ENCODE assay signal across 31 cellular contexts in genomic region chr5:63916786-63917185, GRCh38. TPM values are rescaled to one million over a fixed set of nuclear protein-coding genes. Genes with fewer than 3 reads are reported as not detected.
DNase-seq lines count a peak whose midpoint lies in the region; ATAC-seq and TF ChIP-seq lines count a peak whose summit lies in the region.
"Had no signal": no experiment of that assay in that cellular context is flagged by ENCODE, and none has a peak within 500 bp of the region (broad histone marks: within the 10 kb centered on the region; RNA-seq: fewer than 3 reads in every experiment).

No MANE protein-coding gene starts in this region.

- no peak overlapping the region for H3K4me2 ChIP-seq in trophoblast cell (ENCODE audit: low read length)

- no peak overlapping the region for H3K23ac ChIP-seq in trophoblast cell (ENCODE audit: low read length)

- H4K8ac ChIP-seq in trophoblast cell (ENCODE audit: low read depth, low read length), result no peak overlapping the region

- no peak overlapping the region for H4K12ac ChIP-seq in trophoblast cell (ENCODE audit: low read depth, low read length)

- H3K9ac ChIP-seq in trophoblast cell (ENCODE audit: low read length), result no peak overlapping the region

- no peaks in the 10 kb centered on the region for H3K79me1 ChIP-seq in trophoblast cell (ENCODE audit: low read length)

- no peak overlapping the region for H3K4me3 ChIP-seq in choroid plexus epithelial cell (ENCODE audit: low read depth, low read length)
- no peak overlapping the region for H3K4me3 ChIP-seq in trophoblast cell (ENCODE audit: low read depth, low read length)
- H3K4me3 ChIP-seq: heart right ventricle, suprapubic skin had no signal

- no peaks in the 10 kb centered on the region for H3K36me3 ChIP-seq in trophoblast cell (ENCODE audit: control insufficient read depth in 1 of 2, insufficient read depth in 2 of 2, low read length in 2 of 2)
- H3K36me3 ChIP-seq: heart right ventricle, suprapubic skin had no signal

- TF ChIP-seq CTCF in choroid plexus epithelial cell (conservative IDR thresholded peaks at IDR 0.05; ENCODE audit: low read depth, low read length), result no peak

- H3K27ac ChIP-seq in trophoblast cell (ENCODE audit: low read depth, low read length), result no peak overlapping the region
- H3K27ac ChIP-seq: heart right ventricle, suprapubic skin had no signal

- H2AFZ ChIP-seq in trophoblast cell (ENCODE audit: insufficient read depth, low read length, poor library complexity), result no peak overlapping the region

- H4K91ac ChIP-seq in trophoblast cell (ENCODE audit: low read depth, low read length), result no peak overlapping the region

- no peaks in the 10 kb centered on the region for H3K79me2 ChIP-seq in trophoblast cell (ENCODE audit: control insufficient read depth, insufficient read depth, low read length, poor library complexity)

- H3K27me3 ChIP-seq in trophoblast cell (ENCODE audit: insufficient read depth, low read length), result no peaks in the 10 kb centered on the region
- H3K27me3 ChIP-seq: heart right ventricle, suprapubic skin had no signal

- no peak overlapping the region for H3K14ac ChIP-seq in trophoblast cell (ENCODE audit: low read length)

- H2BK12ac ChIP-seq in trophoblast cell (ENCODE audit: low read length), result no peak overlapping the region

- no peak overlapping the region for H2AK5ac ChIP-seq in trophoblast cell (ENCODE audit: low read length)

- DNase-seq in ELR (ENCODE audit: low read depth), result peak; percentile 14
- peak; percentile 7 for DNase-seq in RPMI7951 (ENCODE audit: low read depth)
- peak; percentile 0 for DNase-seq in choroid plexus epithelial cell (ENCODE audit: low read depth)
- peak; percentile 71 to 73 for DNase-seq in trophoblast cell
- DNase-seq in SKM-1 (lab: John Stamatoyannopoulos, UW; ENCODE audit: unreplicated experiment), result no peak
- no peak for DNase-seq in activated naive CD4-positive, alpha-beta T cell treated with anti-CD3 and anti-CD28 coated beads, Interleukin-2, amount 50 U/mL, for 16 hours
- DNase-seq in NCI-H1694 (lab: John Stamatoyannopoulos, UW), result no peak
- DNase-seq: ACHN; activated CD4-positive, alpha-beta T cell treated with anti-CD3 and anti-CD28 coated beads, Interleukin-2, amount 10 ng/mL, durations not matched to agents 7 days and 5 days; activated naive CD4-positive, alpha-beta T cell treated with Interleukin-2 at 50 U/mL for 16 hours; activated T-cell treated with anti-CD3 and anti-CD28 coated beads, Interleukin-2, amount 50 U/mL, for 48 hours; C1 segment of cervical spinal cord; Calu3; cerebellar nuclear complex; DND-41; heart right ventricle; KBM-7; naive thymus-derived CD4-positive, alpha-beta T cell; NCI-H146; NCI-H526; RPMI8226; stimulated activated CD4-positive, alpha-beta T cell treated with anti-CD3 and anti-CD28 coated beads, Interleukin-4, amount 100 ng/mL, for 1 hour had no signal

- no peak overlapping the region for H3K18ac ChIP-seq in trophoblast cell (ENCODE audit: low read length)

- no peak overlapping the region for H3K4ac ChIP-seq in trophoblast cell (ENCODE audit: low read depth, low read length)

- H2BK120ac ChIP-seq in trophoblast cell (ENCODE audit: insufficient read depth, low read length, poor library complexity), result no peak overlapping the region

- H3K9me3 ChIP-seq in trophoblast cell (ENCODE audit: insufficient read depth, low read depth, low read length), result no peaks in the 10 kb centered on the region
- H3K9me3 ChIP-seq: suprapubic skin had no signal

- no peak for ATAC-seq in HG03045 (IDR thresholded peaks at IDR 0.05; ENCODE audit: unreplicated experiment)
- ATAC-seq: heart right ventricle; left lobe of liver; naive thymus-derived CD4-positive, alpha-beta T cell; SK-N-SH treated with all-trans-retinoic acid at 6 μM for 48 hours; stimulated activated memory B cell treated with anti-CD40 and anti-IgM and Interleukin-4, amounts not matched to agents 10 μg/mL and 1 μg/mL and 100 μg/mL, for 72 hours had no signal

- H3K4me1 ChIP-seq in trophoblast cell (ENCODE audit: control insufficient read depth in 1 of 2, insufficient read depth in 2 of 2, low read length in 2 of 2), result peaks cover 3% of the 10 kb centered on the region in 2 experiments
- H3K4me1 ChIP-seq: heart right ventricle, suprapubic skin had no signal

- no peak overlapping the region for H2BK5ac ChIP-seq in trophoblast cell (ENCODE audit: low read depth, low read length, poor library complexity)

RNA-seq across cellular contexts. Expression of gene HTR1A, which starts 45.5 kb away (rescaled TPM):
- total RNA-seq in RPMI7951 (2014; rRNA removed; shearing (Covaris generic)), result not detected in 2 replicates
- not detected in 2 replicates for polyA plus RNA-seq in trophoblast cell (2013)
- total RNA-seq: activated CD4-positive, alpha-beta T cell treated with anti-CD3 and anti-CD28 coated beads, Interleukin-2, amount 10 ng/mL, durations not matched to agents 7 days and 5 days; Calu3; fibroblast of villous mesenchyme; heart right ventricle; left lobe of liver; mesenteric fat pad; naive thymus-derived CD4-positive, alpha-beta T cell; osteoblast; suprapubic skin; urinary bladder had no signal
- polyA plus RNA-seq: heart right ventricle; naive thymus-derived CD4-positive, alpha-beta T cell; urinary bladder had no signal

Comparison
In these comparisons a context has a peak if more than half of its experiments do, and no peak if none do; other contexts are left out.
1. DNase-seq: peak in ELR (single experiment), RPMI7951 (single experiment), choroid plexus epithelial cell (single experiment) and trophoblast cell (2 of 2); none in SKM-1 (single experiment), activated naive CD4-positive, alpha-beta T cell treated with anti-CD3 and anti-CD28 coated beads, Interleukin-2, amount 50 U/mL, for 16 hours (single experiment) and NCI-H1694 (single experiment).